34 cellular contexts compared by ENCODE assay signal in the genomic region with DNA sequence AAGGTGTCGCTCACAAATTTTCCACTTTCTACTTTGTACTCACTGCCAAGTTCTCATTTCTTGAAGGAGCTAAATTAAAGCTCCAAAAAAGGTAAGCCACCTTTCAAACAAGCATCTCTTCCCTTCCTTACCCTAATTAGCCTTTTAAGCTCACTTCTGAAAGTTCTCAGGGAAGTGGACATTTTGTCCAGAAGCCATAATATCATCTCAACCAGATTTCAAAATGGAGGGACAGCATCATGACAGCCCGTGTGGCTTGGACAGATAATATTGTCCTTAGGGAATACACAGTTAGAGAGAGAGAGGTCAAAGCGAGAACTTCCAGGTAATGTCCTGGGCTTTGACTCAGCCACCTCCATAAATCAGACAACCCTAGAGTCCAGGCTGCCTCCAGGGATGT.
"Had no signal": no experiment of that assay in that cellular context is flagged by ENCODE, and none has a peak within 500 bp of the region (broad histone marks: within the 10 kb centered on the region; RNA-seq: fewer than 3 reads in every experiment).

No MANE protein-coding gene starts in this region.

- H3K9ac ChIP-seq: KMS-11 had no signal

- DNase-seq: Karpas-422, Kasumi-1, MM.1S, MV-4-11, NCI-H1048, NCI-H1092, NCI-H1092 treated with DMSO at 0.1 percent for 48 hours, NCI-H1105, NCI-H1105 treated with DMSO at 0.1 percent for 48 hours, NCI-H1417, NCI-H1417 treated with DMSO at 0.1 percent for 48 hours, NCI-H1436, NCI-H1436 treated with DMSO at 0.1 percent for 48 hours, NCI-H146, NCI-H1694, NCI-H1694 treated with DMSO at 0.1 percent for 48 hours, NCI-H187, NCI-H187 treated with DMSO at 0.1 percent for 48 hours, NCI-H1930, NCI-H2029, NCI-H2029 treated with DMSO at 0.1 percent for 48 hours, NCI-H2081, NCI-H2081 treated with DMSO at 0.1 percent for 48 hours, NCI-H2107, NCI-H2171, NCI-H2171 treated with DMSO at 0.1 percent for 48 hours, NCI-H2227 treated with DMSO at 0.1 percent for 48 hours, NCI-H226, NCI-H345, NCI-H446, NCI-H446 treated with DMSO at 0.1 percent for 48 hours, NCI-H510A, NCI-H510A treated with DMSO at 0.1 percent for 48 hours had no signal

- H3K27ac ChIP-seq: KMS-11 had no signal

- H3K4me2 ChIP-seq: KMS-11 had no signal
